Comparison of ENCODE assay signal across 25 cellular contexts in the genomic region with DNA sequence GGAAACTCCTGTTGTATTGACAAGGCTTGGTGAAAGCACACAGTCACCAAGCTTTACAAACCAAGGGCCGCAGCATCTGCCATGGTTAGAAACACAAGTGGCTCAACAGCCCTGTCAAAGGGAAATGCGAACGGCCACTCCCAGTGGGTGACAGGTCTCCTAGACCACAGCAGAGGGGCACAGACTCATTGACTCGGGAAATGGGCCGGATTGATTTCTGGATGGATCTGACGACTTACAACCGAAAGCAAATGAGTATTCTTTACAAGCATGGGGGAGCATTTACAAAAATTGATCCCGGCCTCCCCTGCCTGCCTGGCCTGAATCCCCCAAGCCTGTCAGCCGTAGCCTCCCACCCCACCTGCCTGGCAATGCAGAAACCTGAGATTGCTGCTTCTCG. TPM values are rescaled to one million over a fixed set of nuclear protein-coding genes. Genes with fewer than 3 reads are reported as not detected.
"Had no signal": no experiment of that assay in that cellular context is flagged by ENCODE, and none has a peak within 500 bp of the region (broad histone marks: within the 10 kb centered on the region; RNA-seq: fewer than 3 reads in every experiment).

No MANE protein-coding gene starts in this region.

- H3K27ac Mint-ChIP-seq: activated CD4-positive, alpha-beta T cell treated with anti-CD3 and anti-CD28 coated beads for 36 hours; activated naive CD8-positive, alpha-beta T cell treated with anti-CD3 and anti-CD28 coated beads for 36 hours; activated T-helper 1 cell treated with anti-CD3 and anti-CD28 coated beads, Interleukin-12 subunit alpha, Interleukin-12 subunit beta, Interleukin-2, Interleukin-4 antibody, amounts not matched to agents 30 ng/mL and 10 ng/mL and 1 ng/mL, durations not matched to agents 14 hours and 24 hours and 36 hours; memory B cell; stimulated activated memory B cell treated with anti-CD40 and anti-IgM and Interleukin-4, amounts not matched to agents 10 μg/mL and 1 μg/mL and 100 μg/mL, for 72 hours; T-cell; WTC11 had no signal

- H3K27me3 ChIP-seq: body of pancreas, dorsolateral prefrontal cortex, foreskin keratinocyte had no signal

- ATAC-seq: activated CD4-positive, alpha-beta T cell treated with anti-CD3 and anti-CD28 coated beads for 36 hours; body of pancreas; foreskin keratinocyte; left lung; mucosa of descending colon; SK-N-SH treated with all-trans-retinoic acid at 6 μM for 48 hours; stimulated activated memory B cell treated with anti-CD40 and anti-IgM and Interleukin-4, amounts not matched to agents 10 μg/mL and 1 μg/mL and 100 μg/mL, for 72 hours; T-cell; WTC11 had no signal

- H3K4me1 ChIP-seq: body of pancreas, foreskin keratinocyte, left lung had no signal

- H3K4me3 ChIP-seq: body of pancreas, dorsolateral prefrontal cortex, left lung, mucosa of descending colon had no signal

- H3K4me1 Mint-ChIP-seq: activated CD4-positive, alpha-beta T cell treated with anti-CD3 and anti-CD28 coated beads for 36 hours; activated naive CD8-positive, alpha-beta T cell treated with anti-CD3 and anti-CD28 coated beads for 36 hours; memory B cell; naive B cell; stimulated activated memory B cell treated with anti-CD40 and anti-IgM and Interleukin-4, amounts not matched to agents 10 μg/mL and 1 μg/mL and 100 μg/mL, for 72 hours; T-cell; WTC11 had no signal

- DNase-seq: activated CD4-positive, alpha-beta T cell treated with anti-CD3 and anti-CD28 coated beads for 36 hours; activated CD4-positive, alpha-beta T cell treated with anti-CD3 and anti-CD28 coated beads, Interleukin-2, amount 50 U/mL, for 48 hours; activated naive CD8-positive, alpha-beta T cell treated with anti-CD3 and anti-CD28 coated beads for 36 hours; activated T-cell treated with anti-CD3 and anti-CD28 coated beads for 4 hours; amygdala; caudate nucleus; endodermal cell; foreskin keratinocyte; hypothalamus; naive B cell; nucleus accumbens; small intestine; stimulated activated CD4-positive, alpha-beta T cell treated with anti-CD3 and anti-CD28 coated beads, Interleukin-4, amount 100 ng/mL, for 4 hours; T-cell had no signal

- H3K27ac ChIP-seq: body of pancreas, dorsolateral prefrontal cortex, epithelial cell of prostate, foreskin keratinocyte, left lung had no signal

- H3K36me3 Mint-ChIP-seq: activated naive CD8-positive, alpha-beta T cell treated with anti-CD3 and anti-CD28 coated beads for 36 hours; memory B cell; stimulated activated memory B cell treated with anti-CD40 and anti-IgM and Interleukin-4, amounts not matched to agents 10 μg/mL and 1 μg/mL and 100 μg/mL, for 72 hours; T-cell had no signal

- H3K4me3 Mint-ChIP-seq: activated CD4-positive, alpha-beta T cell treated with anti-CD3 and anti-CD28 coated beads for 36 hours; activated naive CD8-positive, alpha-beta T cell treated with anti-CD3 and anti-CD28 coated beads for 36 hours; activated T-helper 1 cell treated with anti-CD3 and anti-CD28 coated beads, Interleukin-12 subunit alpha, Interleukin-12 subunit beta, Interleukin-2, Interleukin-4 antibody, amounts not matched to agents 30 ng/mL and 10 ng/mL and 1 ng/mL, durations not matched to agents 14 hours and 24 hours and 36 hours; endodermal cell; memory B cell; naive B cell; stimulated activated memory B cell treated with anti-CD40 and anti-IgM and Interleukin-4, amounts not matched to agents 10 μg/mL and 1 μg/mL and 100 μg/mL, for 72 hours; T-cell; WTC11 had no signal

- H3K36me3 ChIP-seq: left lung had no signal

- H3K9me3 Mint-ChIP-seq: activated naive CD8-positive, alpha-beta T cell treated with anti-CD3 and anti-CD28 coated beads for 36 hours had no signal

- H3K9me3 ChIP-seq: mucosa of descending colon had no signal

- H3K27me3 Mint-ChIP-seq: activated CD4-positive, alpha-beta T cell treated with anti-CD3 and anti-CD28 coated beads for 36 hours; activated naive CD8-positive, alpha-beta T cell treated with anti-CD3 and anti-CD28 coated beads for 36 hours had no signal

RNA-seq across cellular contexts. Expression of a gene that starts 48.2 kb away (rescaled TPM):
- total RNA-seq: activated CD4-positive, alpha-beta T cell treated with anti-CD3 and anti-CD28 coated beads for 36 hours; activated naive CD8-positive, alpha-beta T cell treated with anti-CD3 and anti-CD28 coated beads for 36 hours; activated T-helper 1 cell treated with anti-CD3 and anti-CD28 coated beads, Interleukin-12 subunit alpha, Interleukin-12 subunit beta, Interleukin-2, Interleukin-4 antibody, amounts not matched to agents 30 ng/mL and 10 ng/mL and 1 ng/mL, durations not matched to agents 14 hours and 24 hours and 36 hours; foreskin keratinocyte had no signal
- polyA plus RNA-seq: foreskin keratinocyte, keratinocyte had no signal
